In the genomic region with DNA sequence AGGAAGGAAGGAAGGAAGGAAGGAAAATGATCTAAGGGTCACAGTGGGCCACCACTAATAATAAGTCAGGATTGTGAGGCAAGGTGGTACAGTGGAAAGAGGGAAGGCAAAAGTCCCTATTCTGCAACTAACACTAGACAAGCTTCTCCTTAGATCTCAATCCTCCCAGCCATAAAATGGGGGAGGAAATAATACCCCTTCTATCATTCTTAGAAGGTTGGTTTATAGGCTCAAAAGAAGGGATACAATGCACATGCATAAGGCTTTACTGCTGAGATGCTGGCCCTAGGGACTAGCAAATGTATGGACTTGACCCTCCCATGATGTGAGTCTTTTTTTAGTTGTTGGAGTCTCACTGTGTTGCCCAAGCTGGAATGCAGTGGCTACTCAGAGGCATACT, we compare ENCODE assay signal across 8 cellular contexts.
"Had no signal": no experiment of that assay in that cellular context is flagged by ENCODE, and none has a peak within 500 bp of the region (broad histone marks: within the 10 kb centered on the region; RNA-seq: fewer than 3 reads in every experiment).

No MANE protein-coding gene starts in this region.

- H3K27ac ChIP-seq: HL-60, KMS-11 had no signal

- H3K4me3 ChIP-seq: GM23338 had no signal

- DNase-seq: H9, HCEC 1CT, HFFc6, KBM-7 had no signal

- ATAC-seq: GM23338, HepG2 had no signal
